In the genomic region with DNA sequence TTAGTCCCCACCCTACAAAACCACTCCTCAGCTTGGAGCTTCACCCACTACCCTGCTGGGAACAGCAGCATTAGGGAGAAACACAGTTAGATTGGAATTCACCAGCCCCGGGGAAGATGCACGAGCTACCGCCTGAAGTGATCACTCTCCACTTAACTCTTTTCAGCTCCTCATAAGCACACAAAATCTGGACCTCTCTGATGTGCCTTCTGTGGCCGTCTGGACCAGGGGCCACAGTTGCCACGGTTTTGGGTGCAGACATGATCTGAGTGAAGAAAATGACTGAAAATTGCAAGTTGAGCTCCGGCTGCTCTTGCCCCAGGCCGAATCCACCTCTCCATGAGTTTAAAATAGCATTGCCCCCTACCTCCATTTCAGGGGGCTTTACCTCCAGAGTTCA, we compare ENCODE assay signal across 34 cellular contexts.
"Had no signal": no experiment of that assay in that cellular context is flagged by ENCODE, and none has a peak within 500 bp of the region (broad histone marks: within the 10 kb centered on the region; RNA-seq: fewer than 3 reads in every experiment).

No MANE protein-coding gene starts in this region.

- H3K27me3 ChIP-seq: MG63 had no signal

- H3K36me3 ChIP-seq: MG63 had no signal

- H3K4me3 ChIP-seq: MG63 had no signal

- DNase-seq: Karpas-422, Kasumi-1, MG63, MM.1S, MV-4-11, NCI-H1048, NCI-H1092, NCI-H1092 treated with DMSO at 0.1 percent for 48 hours, NCI-H1105, NCI-H1105 treated with DMSO at 0.1 percent for 48 hours, NCI-H1417, NCI-H1417 treated with DMSO at 0.1 percent for 48 hours, NCI-H1436, NCI-H1436 treated with DMSO at 0.1 percent for 48 hours, NCI-H146, NCI-H1694, NCI-H1694 treated with DMSO at 0.1 percent for 48 hours, NCI-H187, NCI-H187 treated with DMSO at 0.1 percent for 48 hours, NCI-H1930, NCI-H2029, NCI-H2029 treated with DMSO at 0.1 percent for 48 hours, NCI-H2081, NCI-H2081 treated with DMSO at 0.1 percent for 48 hours, NCI-H2107, NCI-H2171, NCI-H2171 treated with DMSO at 0.1 percent for 48 hours, NCI-H2227 treated with DMSO at 0.1 percent for 48 hours, NCI-H226, NCI-H345, NCI-H446, NCI-H446 treated with DMSO at 0.1 percent for 48 hours, NCI-H510A, NCI-H510A treated with DMSO at 0.1 percent for 48 hours had no signal
